Comparison of ENCODE assay signal across 10 cellular contexts in genomic region chr14:75426332-75427125, GRCh38. TPM values are rescaled to one million over a fixed set of nuclear protein-coding genes. Genes with fewer than 3 reads are reported as not detected.
A peak's percentile ranks its signal among the peaks of the same experiment; 100 is the strongest.
DNase-seq lines count a peak whose midpoint lies in the region; ATAC-seq, FAIRE-seq and TF ChIP-seq lines count a peak whose summit lies in the region.
"Had no signal": no experiment of that assay in that cellular context is flagged by ENCODE, and none has a peak within 500 bp of the region (broad histone marks: within the 10 kb centered on the region; RNA-seq: fewer than 3 reads in every experiment).

No MANE protein-coding gene starts in this region.

- H3K4me3 ChIP-seq in HUES6 (ENCODE audit: low read depth, low read length): peak overlapping the region; percentile 75

- peak; percentile 70 for TF ChIP-seq POLR2A in GM12891 (IDR thresholded peaks at IDR 0.05; ENCODE audit: low read depth, low read length)

- POLR2A ChIA-PET in HEK293T (lab: Yijun Ruan, JAX): no interaction called here

- H3K27me3 ChIP-seq in HUES6 (ENCODE audit: control insufficient read depth, insufficient read depth, low read length): peaks cover 15% of the 10 kb centered on the region
- H3K27me3 ChIP-seq: SJSA1 had no signal

- peaks cover 28% of the 10 kb centered on the region for H3K4me1 Mint-ChIP-seq in chondrocyte (ENCODE audit: low read depth)

- peaks cover 2% of the 10 kb centered on the region for H3K36me3 Mint-ChIP-seq in chondrocyte (ENCODE audit: low read depth)

- peak overlapping the region; percentile 28 for H3K4me3 Mint-ChIP-seq in chondrocyte (ENCODE audit: unreplicated experiment)

- no peaks in the 10 kb centered on the region for H3K27me3 Mint-ChIP-seq in chondrocyte (ENCODE audit: low read depth)

- peak overlapping the region; percentile 54 for H3K9ac ChIP-seq in HUES6 (ENCODE audit: low read length)

- no peak for TF ChIP-seq CTCF in chondrocyte (IDR thresholded peaks at IDR 0.05)

- no peak overlapping the region for H3K27ac ChIP-seq in HUES6 (ENCODE audit: low read depth, low read length)

- no peak overlapping the region for H3K27ac Mint-ChIP-seq in chondrocyte (ENCODE audit: unreplicated experiment)

- ATAC-seq in GM21381 (IDR thresholded peaks at IDR 0.05; ENCODE audit: unreplicated experiment): peak; percentile 53

- DNase-seq in GM12891 (ENCODE audit: insufficient read length, low spot score): peak; percentile 55
- no peak for DNase-seq in chondrocyte (ENCODE audit: low spot score)
- peak; percentile 75 for DNase-seq in pons (ENCODE audit: low spot score)
- no peak for DNase-seq in HEK293T (ENCODE audit: extremely low spot score)
- no peak for DNase-seq in hepatic stellate cell (ENCODE audit: low spot score)
- no peak for DNase-seq in NCI-H1092 treated with DMSO at 0.1 percent for 48 hours (lab: John Stamatoyannopoulos, UW)

- peaks cover 37% of the 10 kb centered on the region for H3K4me1 ChIP-seq in HUES6 (ENCODE audit: control insufficient read depth, insufficient read depth, low read length)

- H3K36me3 ChIP-seq in HUES6 (ENCODE audit: control insufficient read depth, insufficient read depth, low read length): peaks cover 1% of the 10 kb centered on the region; the same call in 1 of the 2 replicates

- FAIRE-seq in GM12891 (lab: Jason Lieb, UNC): peak; percentile 92
- FAIRE-seq: islet of Langerhans had no signal

- peaks cover 7% of the 10 kb centered on the region for H3K9me3 ChIP-seq in HUES6 (ENCODE audit: control insufficient read depth, insufficient read depth, low read depth, low read length)
- H3K9me3 ChIP-seq: SJSA1 had no signal

- peaks cover 3% of the 10 kb centered on the region for H3K9me3 Mint-ChIP-seq in chondrocyte (ENCODE audit: low read depth)

- CTCF ChIA-PET in HEK293T (lab: Yijun Ruan, JAX): no interaction called here

TF ChIP-seq in GM12891, 5 proteins besides CTCF, POLR2A, EP300 and RAD21:
- TF ChIP-seq TAF1 (IDR thresholded peaks at IDR 0.05; ENCODE audit: low read depth, low read length): no peak
- no peak for TF ChIP-seq PAX5 (IDR thresholded peaks at IDR 0.05; ENCODE audit: insufficient read depth, low read length, severe bottlenecking)
- no peak for TF ChIP-seq POU2F2 (IDR thresholded peaks at IDR 0.05; ENCODE audit: low read depth, low read length)
- 0 out of 2 replicates have a peak, but pooled peaks have one; percentile 41 for TF ChIP-seq POLR2AphosphoS5 (IDR thresholded peaks at IDR 0.05; ENCODE audit: low read depth, low read length)
- TF ChIP-seq SPI1 (IDR thresholded peaks at IDR 0.05; ENCODE audit: low read depth, low read length): peak; percentile 96
TF ChIP-seq in GM12891: peak in this region for 2.

TF ChIP-seq in HEK293T, 16 proteins besides CTCF, POLR2A, EP300 and RAD21:
- TF ChIP-seq ZNF384 (IDR thresholded peaks at IDR 0.05) (no peak), BHLHE40 (IDR thresholded peaks at IDR 0.05; ENCODE audit: borderline replicate concordance) (no peak), LEF1 (IDR thresholded peaks at IDR 0.05; ENCODE audit: borderline replicate concordance) (no peak), CTBP1 (IDR thresholded peaks at IDR 0.05; ENCODE audit: borderline replicate concordance) (no peak), ARNT (IDR thresholded peaks at IDR 0.05) (no peak), L3MBTL2 (conservative IDR thresholded peaks at IDR 0.05) (no peak), FOXA1 (IDR thresholded peaks at IDR 0.05) (no peak), SUZ12 (IDR thresholded peaks at IDR 0.05) (no peak), FOXK2 (IDR thresholded peaks at IDR 0.05) (no peak), PKNOX1 (IDR thresholded peaks at IDR 0.05) (no peak), SP1 (IDR thresholded peaks at IDR 0.05) (no peak), ELF4 (IDR thresholded peaks at IDR 0.05) (no peak), TARDBP (IDR thresholded peaks at IDR 0.05) (no peak), FOXM1 (IDR thresholded peaks at IDR 0.05; ENCODE audit: borderline replicate concordance) (no peak), HDGF (IDR thresholded peaks at IDR 0.05; ENCODE audit: borderline replicate concordance) (no peak), NFRKB (IDR thresholded peaks at IDR 0.05) (no peak)

RNA-seq across cellular contexts. Expression of gene JDP2, which starts 1.3 kb away (rescaled TPM):
- 8.5 TPM for polyA plus RNA-seq in GM12891 (2012; ENCODE audit: low read depth, missing spikeins)
- total RNA-seq in chondrocyte: 25.9 to 78.0 TPM (median 72.2 TPM) in 3 replicates

Comparison
In these comparisons a context has a peak if more than half of its experiments do, and no peak if none do; other contexts are left out.
1. DNase-seq: peak in GM12891 (single experiment) and pons (single experiment); none in chondrocyte (single experiment), HEK293T (single experiment), hepatic stellate cell (single experiment) and NCI-H1092 treated with DMSO at 0.1 percent for 48 hours (single experiment).